Comparison of ENCODE assay signal across 14 cellular contexts in the genomic region with DNA sequence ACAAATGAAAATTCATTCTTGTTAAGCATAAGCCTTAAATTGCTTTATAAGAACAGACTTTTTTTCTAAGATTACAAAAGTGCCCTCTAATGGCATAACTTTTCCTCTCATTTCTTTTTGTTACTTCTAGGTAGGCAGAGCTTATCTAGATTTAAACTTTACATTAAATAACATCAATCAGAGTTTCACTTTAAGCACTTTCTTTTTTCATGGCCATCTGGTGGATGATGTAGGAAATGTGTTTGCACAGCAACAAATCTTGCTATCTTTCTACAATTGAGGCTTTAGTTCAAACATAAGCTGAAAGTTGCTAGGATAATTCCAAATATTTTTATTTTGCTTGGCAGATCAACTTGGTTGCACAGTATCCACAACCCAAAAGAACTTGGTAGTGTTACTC. TPM values are rescaled to one million over a fixed set of nuclear protein-coding genes. Genes with fewer than 3 reads are reported as not detected.
DNase-seq lines count a peak whose midpoint lies in the region; FAIRE-seq and TF ChIP-seq lines count a peak whose summit lies in the region.
"Had no signal": no experiment of that assay in that cellular context is flagged by ENCODE, and none has a peak within 500 bp of the region (broad histone marks: within the 10 kb centered on the region; RNA-seq: fewer than 3 reads in every experiment).

No MANE protein-coding gene starts in this region.

- no peak overlapping the region for H2AFZ ChIP-seq in Karpas-422 (ENCODE audit: low read length)

- H3K27ac ChIP-seq in coronary artery (no peak overlapping the region), Karpas-422 (ENCODE audit: low read length) (no peak overlapping the region)

- intact Hi-C loops in CD14-positive monocyte (cut with micrococcal nuclease): no loop called here

- no peaks in the 10 kb centered on the region for H3K4me1 ChIP-seq in Karpas-422 (ENCODE audit: low read length)

- no peak for DNase-seq in CD14-positive monocyte (ENCODE audit: low spot score)
- DNase-seq in Jurkat, Clone E6-1 (ENCODE audit: low read depth, low spot score): peak; percentile 35
- no peak for DNase-seq in chondrocyte (ENCODE audit: low spot score)
- no peak for DNase-seq in nephron progenitor cell
- DNase-seq in GM12892 (ENCODE audit: insufficient read length): no peak
- DNase-seq in NCI-H226: no peak
- DNase-seq in coronary artery (ENCODE audit: low spot score): no peak
- DNase-seq in Karpas-422: no peak
- DNase-seq: activated gamma-delta T cell; effector memory CD8-positive, alpha-beta T cell; GDM1; stimulated activated naive B cell treated with anti-CD40 and anti-IgM and Interleukin-4, amounts not matched to agents 10 μg/mL and 1 μg/mL and 100 μg/mL, for 72 hours had no signal

- H3K4me1 Mint-ChIP-seq in CD14-positive monocyte (peaks cover 2% of the 10 kb centered on the region), chondrocyte (ENCODE audit: low read depth) (no peaks in the 10 kb centered on the region), nephron progenitor cell (no peaks in the 10 kb centered on the region)
- H3K4me1 Mint-ChIP-seq: memory B cell; stimulated activated naive B cell treated with anti-CD40 and anti-IgM and Interleukin-4, amounts not matched to agents 10 μg/mL and 1 μg/mL and 100 μg/mL, for 72 hours had no signal

- no peaks in the 10 kb centered on the region for H3K9me3 ChIP-seq in Karpas-422 (ENCODE audit: low read length)

- no peak overlapping the region for H3K4me3 Mint-ChIP-seq in CD14-positive monocyte
- no peak overlapping the region for H3K4me3 Mint-ChIP-seq in chondrocyte (ENCODE audit: unreplicated experiment)
- no peak overlapping the region for H3K4me3 Mint-ChIP-seq in nephron progenitor cell
- H3K4me3 Mint-ChIP-seq: effector memory CD8-positive, alpha-beta T cell; memory B cell; stimulated activated naive B cell treated with anti-CD40 and anti-IgM and Interleukin-4, amounts not matched to agents 10 μg/mL and 1 μg/mL and 100 μg/mL, for 72 hours; WTC11 had no signal

- no peaks in the 10 kb centered on the region for H3K79me2 ChIP-seq in Karpas-422 (ENCODE audit: low read length)

- no peaks in the 10 kb centered on the region for H4K20me1 ChIP-seq in Karpas-422 (ENCODE audit: insufficient read depth, low read depth, low read length)

- TF ChIP-seq CTCF in CD14-positive monocyte (IDR thresholded peaks at IDR 0.05) (peak; percentile 17), chondrocyte (IDR thresholded peaks at IDR 0.05) (peak; percentile 79), nephron progenitor cell (IDR thresholded peaks at IDR 0.05) (peak; percentile 26), coronary artery (IDR thresholded peaks at IDR 0.05) (no peak)

- H3K36me3 Mint-ChIP-seq in CD14-positive monocyte (no peaks in the 10 kb centered on the region), chondrocyte (ENCODE audit: low read depth) (no peaks in the 10 kb centered on the region), nephron progenitor cell (ENCODE audit: low read depth) (peaks cover 24% of the 10 kb centered on the region)
- H3K36me3 Mint-ChIP-seq: memory B cell; stimulated activated naive B cell treated with anti-CD40 and anti-IgM and Interleukin-4, amounts not matched to agents 10 μg/mL and 1 μg/mL and 100 μg/mL, for 72 hours; WTC11 had no signal

- no peak overlapping the region for H3K4me3 ChIP-seq in Jurkat, Clone E6-1 (ENCODE audit: low read length)
- no peak overlapping the region for H3K4me3 ChIP-seq in coronary artery
- no peak overlapping the region for H3K4me3 ChIP-seq in Karpas-422 (ENCODE audit: low read length)

- no peak for FAIRE-seq in GM12892 (lab: Jason Lieb, UNC)

- H3K9me3 Mint-ChIP-seq in CD14-positive monocyte: no peaks in the 10 kb centered on the region
- no peaks in the 10 kb centered on the region for H3K9me3 Mint-ChIP-seq in chondrocyte (ENCODE audit: low read depth)
- H3K9me3 Mint-ChIP-seq in nephron progenitor cell: peaks cover 4% of the 10 kb centered on the region
- H3K9me3 Mint-ChIP-seq: effector memory CD8-positive, alpha-beta T cell; memory B cell had no signal

- H3K9ac ChIP-seq in Karpas-422 (ENCODE audit: low read length): no peak overlapping the region

- no peaks in the 10 kb centered on the region for H3K9me2 ChIP-seq in Karpas-422 (replicated peaks; ENCODE audit: insufficient read depth, low read length)

- H3K27me3 ChIP-seq in Karpas-422 (ENCODE audit: low read length): no peaks in the 10 kb centered on the region

- no peaks in the 10 kb centered on the region for H3K36me3 ChIP-seq in Karpas-422 (ENCODE audit: insufficient read depth, low read length)

- no peak overlapping the region for H3K4me2 ChIP-seq in Karpas-422 (ENCODE audit: low read depth, low read length, poor library complexity, severe bottlenecking)

- peaks cover 4 to 16% (median 9%) of the 10 kb centered on the region in 3 donors for H3K27me3 Mint-ChIP-seq in CD14-positive monocyte (ENCODE audit: low read depth in 3 of 3)
- peaks cover 18% of the 10 kb centered on the region for H3K27me3 Mint-ChIP-seq in chondrocyte (ENCODE audit: low read depth)
- H3K27me3 Mint-ChIP-seq in nephron progenitor cell (ENCODE audit: low read depth, poor library complexity): no peaks in the 10 kb centered on the region
- H3K27me3 Mint-ChIP-seq: memory B cell; stimulated activated naive B cell treated with anti-CD40 and anti-IgM and Interleukin-4, amounts not matched to agents 10 μg/mL and 1 μg/mL and 100 μg/mL, for 72 hours had no signal

- no peak for TF ChIP-seq POLR2A in GM12892 (IDR thresholded peaks at IDR 0.05; ENCODE audit: low read depth, low read length)

- H3K27ac Mint-ChIP-seq in CD14-positive monocyte (no peak overlapping the region), chondrocyte (ENCODE audit: unreplicated experiment) (no peak overlapping the region), nephron progenitor cell (no peak overlapping the region)
- H3K27ac Mint-ChIP-seq: effector memory CD8-positive, alpha-beta T cell; memory B cell; stimulated activated naive B cell treated with anti-CD40 and anti-IgM and Interleukin-4, amounts not matched to agents 10 μg/mL and 1 μg/mL and 100 μg/mL, for 72 hours; WTC11 had no signal

RNA-seq across cellular contexts. Expression of gene NDNF, which starts 22.1 kb away (rescaled TPM):
- not detected for polyA plus RNA-seq in CD14-positive monocyte
- polyA plus RNA-seq in Jurkat, Clone E6-1 (2012; ENCODE audit: insufficient read depth, insufficient read length): not detected
- total RNA-seq in chondrocyte: 0.22 to 0.54 TPM (median 0.35 TPM) in 3 replicates
- not detected for polyA plus RNA-seq in GM12892 (2012; ENCODE audit: missing spikeins)
- total RNA-seq in Karpas-422 (2014; rRNA removed; shearing (Covaris generic); ENCODE audit: low replicate concordance): not detected in 2 replicates
